Comparison of ENCODE assay signal across 26 cellular contexts in genomic region chr2:146094185-146094584, GRCh38.
"Had no signal": no experiment of that assay in that cellular context is flagged by ENCODE, and none has a peak within 500 bp of the region (broad histone marks: within the 10 kb centered on the region; RNA-seq: fewer than 3 reads in every experiment).

No MANE protein-coding gene starts in this region.

- H3K27me3 ChIP-seq: pancreas, tibial nerve, uterus had no signal

- H3K27me3 Mint-ChIP-seq: naive thymus-derived CD4-positive, alpha-beta T cell; natural killer cell treated with Interleukin-12 subunit alpha and Interleukin-12 subunit beta and Interleukin-15 and Interleukin-18, amount 100 ng/mL, for 72 hours; stimulated activated naive CD8-positive, alpha-beta T cell treated with anti-CD3 and anti-CD28 coated beads, Interleukin-15, amount 100 ng/mL, for 72 hours; type B pancreatic cell had no signal

- H3K4me3 ChIP-seq: left ventricle myocardium inferior, lung, mucosa of descending colon, pancreas, prostate gland, skin epidermis, tibial nerve, uterus had no signal

- H3K27ac Mint-ChIP-seq: naive thymus-derived CD4-positive, alpha-beta T cell; natural killer cell treated with Interleukin-12 subunit alpha and Interleukin-12 subunit beta and Interleukin-15 and Interleukin-18, amount 100 ng/mL, for 72 hours; stimulated activated effector memory CD8-positive, alpha-beta T cell treated with anti-CD3 and anti-CD28 coated beads, Interleukin-12 subunit alpha, Interleukin-12 subunit beta, amount 100 ng/mL, for 72 hours; stimulated activated naive CD8-positive, alpha-beta T cell treated with anti-CD3 and anti-CD28 coated beads, Interleukin-15, amount 100 ng/mL, for 72 hours; type B pancreatic cell had no signal

- H3K4me3 Mint-ChIP-seq: naive thymus-derived CD4-positive, alpha-beta T cell; natural killer cell treated with Interleukin-12 subunit alpha and Interleukin-12 subunit beta and Interleukin-15 and Interleukin-18, amount 100 ng/mL, for 72 hours; stimulated activated effector memory CD8-positive, alpha-beta T cell treated with anti-CD3 and anti-CD28 coated beads, Interleukin-12 subunit alpha, Interleukin-12 subunit beta, amount 100 ng/mL, for 72 hours; stimulated activated naive CD8-positive, alpha-beta T cell treated with anti-CD3 and anti-CD28 coated beads, Interleukin-15, amount 100 ng/mL, for 72 hours; type B pancreatic cell had no signal

- H3K4me1 ChIP-seq: left ventricle myocardium inferior, pancreas, prostate gland, tibial nerve, uterus had no signal

- H3K36me3 ChIP-seq: left ventricle myocardium inferior, pancreas, prostate gland, tibial nerve, uterus had no signal

- H3K4me1 Mint-ChIP-seq: naive thymus-derived CD4-positive, alpha-beta T cell; stimulated activated effector memory CD8-positive, alpha-beta T cell treated with anti-CD3 and anti-CD28 coated beads, Interleukin-12 subunit alpha, Interleukin-12 subunit beta, amount 100 ng/mL, for 72 hours; stimulated activated naive CD8-positive, alpha-beta T cell treated with anti-CD3 and anti-CD28 coated beads, Interleukin-15, amount 100 ng/mL, for 72 hours had no signal

- H3K27ac ChIP-seq: left ventricle myocardium inferior, pancreas, prostate gland, skin epidermis, tibial nerve, uterus had no signal

- DNase-seq: hypothalamus; islet precursor cell; left ventricle myocardium inferior; midbrain; mucosa of descending colon; naive thymus-derived CD4-positive, alpha-beta T cell; nucleus accumbens; pancreas; posterior cingulate gyrus; retina; right cardiac atrium; stimulated activated CD4-positive, alpha-beta T cell treated with anti-CD3 and anti-CD28 coated beads, Interleukin-12 subunit alpha, Interleukin-12 subunit beta, amount 100 ng/mL, for 4 hours; stimulated activated CD4-positive, alpha-beta T cell treated with anti-CD3 and anti-CD28 coated beads, Interleukin-15, amount 100 ng/mL, for 24 hours; stimulated activated CD4-positive, alpha-beta T cell treated with anti-CD3 and anti-CD28 coated beads, Interleukin-2, amount 100 ng/mL, for 24 hours; stimulated activated CD4-positive, alpha-beta T cell treated with anti-CD3 and anti-CD28 coated beads, Interleukin-4, amount 100 ng/mL, for 1 hour; stimulated activated naive CD4-positive, alpha-beta T cell treated with Interleukin-2 at 50 U/mL for 16 hours; stimulated activated naive CD8-positive, alpha-beta T cell treated with anti-CD3 and anti-CD28 coated beads, Interleukin-15, amount 100 ng/mL, for 72 hours; substantia nigra; uterus had no signal

- H3K9me3 ChIP-seq: pancreas, prostate gland, uterus had no signal

- H3K36me3 Mint-ChIP-seq: stimulated activated effector memory CD8-positive, alpha-beta T cell treated with anti-CD3 and anti-CD28 coated beads, Interleukin-12 subunit alpha, Interleukin-12 subunit beta, amount 100 ng/mL, for 72 hours; type B pancreatic cell had no signal
